1 cellular context compared by ENCODE assay signal in genomic region chr11:8963569-8964323, GRCh38.
A peak's percentile ranks its signal among the peaks of the same experiment; 100 is the strongest.
TF ChIP-seq lines count a peak whose summit lies in the region.

No MANE protein-coding gene starts in this region.

TF ChIP-seq in HepG2, 621 proteins besides CTCF, POLR2A, EP300 and RAD21 (continued from another document):
- TF ChIP-seq, protein P1, sequence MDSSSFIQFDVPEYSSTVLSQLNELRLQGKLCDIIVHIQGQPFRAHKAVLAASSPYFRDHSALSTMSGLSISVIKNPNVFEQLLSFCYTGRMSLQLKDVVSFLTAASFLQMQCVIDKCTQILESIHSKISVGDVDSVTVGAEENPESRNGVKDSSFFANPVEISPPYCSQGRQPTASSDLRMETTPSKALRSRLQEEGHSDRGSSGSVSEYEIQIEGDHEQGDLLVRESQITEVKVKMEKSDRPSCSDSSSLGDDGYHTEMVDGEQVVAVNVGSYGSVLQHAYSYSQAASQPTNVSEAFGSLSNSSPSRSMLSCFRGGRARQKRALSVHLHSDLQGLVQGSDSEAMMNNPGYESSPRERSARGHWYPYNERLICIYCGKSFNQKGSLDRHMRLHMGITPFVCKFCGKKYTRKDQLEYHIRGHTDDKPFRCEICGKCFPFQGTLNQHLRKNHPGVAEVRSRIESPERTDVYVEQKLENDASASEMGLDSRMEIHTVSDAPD (CRISPR knock-in tag; IDR thresholded peaks at IDR 0.05), result peak; percentile 37; the same call in 1 of the 2 replicates
- TF ChIP-seq GZF1 (CRISPR knock-in tag; IDR thresholded peaks at IDR 0.05) (no peak), SUZ12 (IDR thresholded peaks at IDR 0.05; ENCODE audit: low read depth, low read length) (no peak), FLYWCH1 (CRISPR knock-in tag; IDR thresholded peaks at IDR 0.05) (no peak), MEIS1 (CRISPR knock-in tag; IDR thresholded peaks at IDR 0.05; ENCODE audit: borderline replicate concordance) (peak; percentile 87; the same call in 1 of the 2 replicates), NFE2L1 (CRISPR knock-in tag; IDR thresholded peaks at IDR 0.05; ENCODE audit: borderline replicate concordance) (no peak), ZNF337 (CRISPR knock-in tag; IDR thresholded peaks at IDR 0.05; ENCODE audit: borderline replicate concordance, low read depth) (no peak), ZSCAN25 (CRISPR knock-in tag; IDR thresholded peaks at IDR 0.05) (0 out of 2 replicates have a peak, but pooled peaks have one; percentile 33), ZSCAN21 (CRISPR knock-in tag; IDR thresholded peaks at IDR 0.05; ENCODE audit: borderline replicate concordance) (0 out of 2 replicates have a peak, but pooled peaks have one; percentile 18)
